11 cellular contexts compared by ENCODE assay signal in the genomic region with DNA sequence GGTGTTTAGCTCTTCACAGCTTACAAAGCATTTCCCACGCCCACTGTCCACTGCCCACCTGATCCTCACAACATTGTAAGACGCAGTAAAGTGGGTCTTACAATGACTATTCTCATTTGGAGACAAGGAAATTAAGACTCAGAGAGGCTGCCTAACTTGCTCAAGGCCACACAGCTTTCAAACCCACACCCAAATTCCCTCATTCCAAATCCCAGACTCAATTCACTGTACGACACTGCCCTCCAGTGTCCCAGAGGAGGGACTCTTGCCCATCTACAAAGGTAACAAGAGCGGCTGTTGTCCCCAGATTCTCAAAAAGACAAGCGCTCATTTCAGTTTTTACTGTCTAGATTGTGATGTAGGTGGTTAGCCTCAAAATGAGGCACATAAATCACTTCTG.
DNase-seq lines count a peak whose midpoint lies in the region; ATAC-seq and TF ChIP-seq lines count a peak whose summit lies in the region.
"Had no signal": no experiment of that assay in that cellular context is flagged by ENCODE, and none has a peak within 500 bp of the region (broad histone marks: within the 10 kb centered on the region; RNA-seq: fewer than 3 reads in every experiment).

No MANE protein-coding gene starts in this region.

- WGBS in mammary epithelial cell (ENCODE audit: low coverage, missing lambda C conversion rate): 90% methylated on average over 5 of the region's 5 CpGs

- no peak overlapping the region for H3K4me3 Mint-ChIP-seq in nephron progenitor cell

- H3K9me3 ChIP-seq in mammary epithelial cell (replicated peaks; ENCODE audit: insufficient read depth, low read length): no peaks in the 10 kb centered on the region
- H3K9me3 ChIP-seq: tibial nerve had no signal

- H3K27ac Mint-ChIP-seq in nephron progenitor cell: no peak overlapping the region

- H3K4me3 ChIP-seq in mammary epithelial cell (replicated peaks in 1 of 3; ENCODE audit: insufficient read depth in 1 of 3, low read depth in 2 of 3, low read length in 3 of 3): no peak overlapping the region
- H3K4me3 ChIP-seq: tibial nerve had no signal

- peaks cover 35% of the 10 kb centered on the region for H3K4me1 ChIP-seq in mammary epithelial cell (ENCODE audit: insufficient read depth, low read length)
- H3K4me1 ChIP-seq: tibial nerve had no signal

- ATAC-seq in HG03565 (IDR thresholded peaks at IDR 0.05; ENCODE audit: unreplicated experiment): no peak

- in situ Hi-C loops in mammary epithelial cell (cut with MboI; ENCODE audit: low sequenced_read_pairs in 2 of 2): loop anchor here (5.0 to 25.0 kb wide), 3 partner anchors 104 to 1209 kb away; no protein-coding TSS in a partner anchor

- peak overlapping the region; percentile 37 for H2AFZ ChIP-seq in mammary epithelial cell (ENCODE audit: low read depth, low read length)

- CTCF ChIA-PET in mammary epithelial cell (lab: Charles Lee; ENCODE audit: low non-redundant PET): interaction anchor here (0.6 kb wide), 1 partner anchor 349 kb away, joined by 3 read pairs; no protein-coding TSS in a partner anchor

- H3K9me3 Mint-ChIP-seq in nephron progenitor cell: no peaks in the 10 kb centered on the region

- dilution Hi-C loops in mammary epithelial cell (cut with HindIII; ENCODE audit: low sequenced_read_pairs): no loop called here

- H3K27me3 ChIP-seq in mammary epithelial cell (ENCODE audit: insufficient read depth, low read length): no peaks in the 10 kb centered on the region
- H3K27me3 ChIP-seq: tibial nerve had no signal

- H3K4me1 Mint-ChIP-seq in nephron progenitor cell: no peaks in the 10 kb centered on the region

- DNase-seq in Daoy (ENCODE audit: low read depth) (peak; percentile 54), Kasumi-1 (lab: John Stamatoyannopoulos, UW) (peak; percentile 10 to 16), mammary epithelial cell (peak; percentile 58), nephron progenitor cell (peak; percentile 6), DMS153 (lab: John Stamatoyannopoulos, UW) (no peak), NCI-H1694 (lab: John Stamatoyannopoulos, UW) (no peak)
- DNase-seq: activated T-cell treated with anti-CD3 and anti-CD28 coated beads, Interleukin-2, amount 50 U/mL, for 1 hour; stimulated activated CD4-positive, alpha-beta T cell treated with anti-CD3 and anti-CD28 coated beads, Interleukin-2, amount 100 ng/mL, for 48 hours had no signal

- no peaks in the 10 kb centered on the region for H3K79me2 ChIP-seq in mammary epithelial cell (ENCODE audit: insufficient read depth, low read length)

- H3K4me2 ChIP-seq in mammary epithelial cell (ENCODE audit: insufficient read depth, low read depth, low read length): no peak overlapping the region
- H3K4me2 ChIP-seq: KMS-11 had no signal

- TF ChIP-seq CTCF in mammary epithelial cell (conservative IDR thresholded peaks at IDR 0.05 in 1 of 2, IDR thresholded peaks at IDR 0.05 in 1 of 2; ENCODE audit: extremely low read depth in 1 of 2, insufficient read depth in 1 of 2, low read depth in 1 of 2, low read length in 2 of 2) (peak; percentile 68 to 78), nephron progenitor cell (IDR thresholded peaks at IDR 0.05) (peak; percentile 11)

- intact Hi-C loops in mammary epithelial cell (cut with micrococcal nuclease): loop anchor here (1.0 to 5.0 kb wide), 13 partner anchors 37 to 1249 kb away; no protein-coding TSS in a partner anchor

- H3K36me3 ChIP-seq in mammary epithelial cell (ENCODE audit: insufficient read depth, low read length): no peaks in the 10 kb centered on the region
- H3K36me3 ChIP-seq: tibial nerve had no signal

- H4K20me1 ChIP-seq in mammary epithelial cell (ENCODE audit: insufficient read depth, low read length): no peaks in the 10 kb centered on the region

- peaks cover 17% of the 10 kb centered on the region for H3K27me3 Mint-ChIP-seq in nephron progenitor cell (ENCODE audit: low read depth, poor library complexity)

- no TSS peak for BruUV-seq in mammary epithelial cell (replicated peaks; lab: Mats Ljungman, UMichigan)

- H3K36me3 Mint-ChIP-seq in nephron progenitor cell (ENCODE audit: low read depth): no peaks in the 10 kb centered on the region

- peak overlapping the region; percentile 73 for H3K27ac ChIP-seq in mammary epithelial cell (ENCODE audit: insufficient read depth, low read depth, low read length)
- H3K27ac ChIP-seq: KMS-11, tibial nerve had no signal

- peak overlapping the region; percentile 27 for H3K9ac ChIP-seq in mammary epithelial cell (ENCODE audit: insufficient read depth, low read length)
- H3K9ac ChIP-seq: KMS-11 had no signal

Comparison
In these comparisons a context has a peak if more than half of its experiments do, and no peak if none do; other contexts are left out.
1. DNase-seq: peak in Daoy (single experiment), Kasumi-1 (2 of 2), mammary epithelial cell (single experiment) and nephron progenitor cell (single experiment); none in DMS153 (single experiment) and NCI-H1694 (single experiment).